ENCODE assay signal across 11 cellular contexts in genomic region chrX:104110499-104110951, GRCh38. TPM values are rescaled to one million over a fixed set of nuclear protein-coding genes. Genes with fewer than 3 reads are reported as not detected.
A peak's percentile ranks its signal among the peaks of the same experiment; 100 is the strongest.
DNase-seq lines count a peak whose midpoint lies in the region; ATAC-seq and TF ChIP-seq lines count a peak whose summit lies in the region.
"Not testable (repeated sequence)": the region's sequence is repeated elsewhere in the genome, so short reads cannot be mapped to it uniquely, and the experiment has no call there.
"Had no signal": no experiment of that assay in that cellular context is flagged by ENCODE, and none has a peak within 500 bp of the region (broad histone marks: within the 10 kb centered on the region; RNA-seq: fewer than 3 reads in every experiment).

No MANE protein-coding gene starts in this region.

- POLR2A ChIA-PET in OCI-LY7 (lab: Charles Lee), result interaction anchor here (1.8 kb wide), 1 partner anchor 192 kb away, joined by 5 read pairs; no protein-coding TSS in a partner anchor

- H3K4me1 ChIP-seq in BLaER1, result peaks cover 41% of the 10 kb centered on the region
- peaks cover 19% of the 10 kb centered on the region for H3K4me1 ChIP-seq in OCI-LY7 (ENCODE audit: insufficient read depth, low read length, poor library complexity, severe bottlenecking)
- not testable (repeated sequence) for H3K4me1 ChIP-seq in mucosa of descending colon (ENCODE audit: low read depth)

- ATAC-seq in GM18508 (IDR thresholded peaks at IDR 0.05; ENCODE audit: insufficient read depth, unreplicated experiment) (peak; percentile 38), GM21367 (IDR thresholded peaks at IDR 0.05; ENCODE audit: unreplicated experiment) (peak; percentile 37), HG02885 (IDR thresholded peaks at IDR 0.05; ENCODE audit: poor library complexity, unreplicated experiment) (peak; percentile 47), HG03460 (IDR thresholded peaks at IDR 0.05; ENCODE audit: unreplicated experiment) (peak; percentile 36), mucosa of descending colon (peak; percentile 17)

- not testable (repeated sequence) for H3K36me3 ChIP-seq in BLaER1; OCI-LY7 (ENCODE audit: insufficient read depth, low read length); mucosa of descending colon (ENCODE audit: low read depth)

- not testable (repeated sequence) for H3K79me2 ChIP-seq in OCI-LY7 (ENCODE audit: insufficient read depth, low read depth, low read length)

- not testable (repeated sequence) for H3K9me2 ChIP-seq in OCI-LY7 (ENCODE audit: insufficient read depth, low read length)

- CTCF ChIA-PET in OCI-LY7 (lab: Charles Lee; ENCODE audit: unreplicated experiment), result not testable (repeated sequence)
- CTCF ChIA-PET in activated naive CD4-positive, alpha-beta T cell treated with anti-CD3 and anti-CD28 coated beads, Interleukin-2, amount 10 ng/mL, durations not matched to agents 7 days and 5 days (lab: Charles Lee), result interaction anchor here (1.2 to 2.0 kb wide), 3 partner anchors 11 to 26 kb away, joined by 5 to 9 read pairs (median 6); no protein-coding TSS in a partner anchor

- H3K9me3 ChIP-seq in BLaER1; OCI-LY7 (ENCODE audit: low read length); mucosa of descending colon: not testable (repeated sequence)

- not testable (repeated sequence) for H3K4me3 ChIP-seq in BLaER1, mucosa of descending colon
- peak overlapping the region; percentile 72 for H3K4me3 ChIP-seq in OCI-LY7 (ENCODE audit: low read depth, low read length, poor library complexity, severe bottlenecking)

- not testable (repeated sequence) for H3K27me3 ChIP-seq in BLaER1

- not testable (repeated sequence) for H3K27ac ChIP-seq in BLaER1; OCI-LY7 (ENCODE audit: low read depth, low read length, poor library complexity, severe bottlenecking)

- DNase-seq in OCI-LY7 (ENCODE audit: low spot score); activated naive CD4-positive, alpha-beta T cell treated with anti-CD3 and anti-CD28 coated beads, Interleukin-2, amount 10 ng/mL, durations not matched to agents 7 days and 5 days; mucosa of descending colon: not testable (repeated sequence)

- peaks cover 25% of the 10 kb centered on the region for H3K4me1 Mint-ChIP-seq in activated naive CD4-positive, alpha-beta T cell treated with anti-CD3 and anti-CD28 coated beads, Interleukin-2, amount 10 ng/mL, durations not matched to agents 7 days and 5 days

- H4K20me1 ChIP-seq in BLaER1; OCI-LY7 (ENCODE audit: insufficient read depth, low read length): not testable (repeated sequence)

- peak overlapping the region; percentile 78; the same call in 1 of the 2 replicates for H3K4me2 ChIP-seq in BLaER1
- H3K4me2 ChIP-seq in OCI-LY7 (ENCODE audit: low read length), result peak overlapping the region; percentile 77

- H3K27me3 Mint-ChIP-seq in activated naive CD4-positive, alpha-beta T cell treated with anti-CD3 and anti-CD28 coated beads, Interleukin-2, amount 10 ng/mL, durations not matched to agents 7 days and 5 days, result peaks cover 11% of the 10 kb centered on the region

- not testable (repeated sequence) for TF ChIP-seq CTCF in OCI-LY7 (conservative IDR thresholded peaks at IDR 0.05; ENCODE audit: low read length); mucosa of descending colon (IDR thresholded peaks at IDR 0.05)

- H3K36me3 Mint-ChIP-seq in activated naive CD4-positive, alpha-beta T cell treated with anti-CD3 and anti-CD28 coated beads, Interleukin-2, amount 10 ng/mL, durations not matched to agents 7 days and 5 days, result not testable (repeated sequence)

- H3K4me3 Mint-ChIP-seq in activated naive CD4-positive, alpha-beta T cell treated with anti-CD3 and anti-CD28 coated beads, Interleukin-2, amount 10 ng/mL, durations not matched to agents 7 days and 5 days, result peak overlapping the region; percentile 15

- peak overlapping the region; percentile 81 for H3K27ac Mint-ChIP-seq in activated naive CD4-positive, alpha-beta T cell treated with anti-CD3 and anti-CD28 coated beads, Interleukin-2, amount 10 ng/mL, durations not matched to agents 7 days and 5 days

- intact Hi-C loops in OCI-LY7 (cut with micrococcal nuclease; ENCODE audit: unreplicated experiment); mucosa of descending colon (cut with DNase I, micrococcal nuclease): not testable (repeated sequence)

- not testable (repeated sequence) for H2AFZ ChIP-seq in OCI-LY7 (ENCODE audit: low read length)

- not testable (repeated sequence) for BruUV-seq in OCI-LY7 (replicated peaks; lab: Mats Ljungman, UMichigan)

- H3K9me3 Mint-ChIP-seq in activated naive CD4-positive, alpha-beta T cell treated with anti-CD3 and anti-CD28 coated beads, Interleukin-2, amount 10 ng/mL, durations not matched to agents 7 days and 5 days, result not testable (repeated sequence)

- not testable (repeated sequence) for H3K9ac ChIP-seq in BLaER1

RNA-seq across cellular contexts. Expression of gene ZCCHC18, which starts 1.8 kb away (rescaled TPM):
- total RNA-seq in OCI-LY7 (2014; rRNA removed; shearing (Covaris generic)), result 12.1 and 24.5 TPM in 2 replicates
- total RNA-seq in OCI-LY7 (2022), result 4.5 and 4.6 TPM in 2 replicates
- 1 to 10 TPM in 1 of 3 donors, under 1 TPM in 2; 0.14 to 1.0 (median 0.55) TPM for total RNA-seq in mucosa of descending colon
- total RNA-seq: A172, K562, RPMI7951 had no signal

RNA-seq across cellular contexts. Expression of gene TMSB15C, which starts 34.5 kb away (rescaled TPM):
- total RNA-seq in OCI-LY7 (2014; rRNA removed; shearing (Covaris generic)), result 5.4 and 11.3 TPM in 2 replicates
- total RNA-seq in OCI-LY7 (2022) (9.0 and 10.6 TPM in 2 replicates), mucosa of descending colon (1 to 10 TPM in 1 of 3 donors, under 1 TPM in 2; 0.84 to 2.6 (median 0.87) TPM)
- total RNA-seq: K562 had no signal

RNA-seq across cellular contexts. Expression of gene SLC25A53, which starts 46.3 kb away (rescaled TPM):
- 15.6 and 23.1 TPM in 2 replicates for total RNA-seq in OCI-LY7 (2014; rRNA removed; shearing (Covaris generic))
- total RNA-seq in OCI-LY7 (2022) (4.8 and 5.5 TPM in 2 replicates), mucosa of descending colon (10 to 100 TPM in 1 of 3 donors, 1 to 10 TPM in 2; 7.2 to 18.0 (median 8.5) TPM)

RNA-seq across cellular contexts. Expression of gene FAM199X, which starts 55.7 kb away (rescaled TPM):
- 10.6 and 10.8 TPM in 2 replicates for total RNA-seq in OCI-LY7 (2014; rRNA removed; shearing (Covaris generic))
- 16.0 and 19.2 TPM in 2 replicates for total RNA-seq in OCI-LY7 (2022)
- total RNA-seq in mucosa of descending colon, result 10 to 100 TPM; 18.3 to 22.2 (median 21.9) TPM
